Comparison of ENCODE assay signal across 8 cellular contexts in genomic region chr17:47941246-47941997, GRCh38. TPM values are rescaled to one million over a fixed set of nuclear protein-coding genes. Genes with fewer than 3 reads are reported as not detected.
DNase-seq lines count a peak whose midpoint lies in the region; ATAC-seq and TF ChIP-seq lines count a peak whose summit lies in the region.

Gene PNPO (plus strand): TSS chr17:47941571. CDS start chr17:47941676, 105 bp downstream.

- peak in 1 of 3 donors; percentile 43 for TF ChIP-seq POLR2A in spleen (IDR thresholded peaks at IDR 0.05)

- CTCF ChIA-PET in activated B cell treated with CpG ODN at 0.5 μM for 24 hours (lab: Charles Lee), result interaction anchor here (1.0 to 4.9 kb wide), 3 partner anchors 9 to 38 kb away, joined by 3 to 26 read pairs (median 10); partner anchors contain the start of gene CDK5RAP3

- peak within 1 kb of the TSS; percentile 69 to 97 (median 84) for H3K4me3 ChIP-seq in spleen

- POLR2A ChIA-PET in activated B cell treated with CpG ODN at 0.5 μM for 24 hours (lab: Charles Lee), result interaction anchor here (0.6 to 2.8 kb wide), 14 partner anchors 8 to 1011 kb away, joined by 3 to 32 read pairs (median 4); partner anchors contain the start of genes CDK5RAP3, LRRC46, MRPL10 and SCRN2

- peaks cover 0 to 33% (median 9%) of the 10 kb centered on the region in 6 donors for H3K36me3 ChIP-seq in spleen

- peak; percentile 99 for DNase-seq in AG08395 (ENCODE audit: low spot score)
- peak; percentile 100 for DNase-seq in NCI-H226
- peak; percentile 74 for DNase-seq in activated B cell treated with CpG ODN at 0.5 μM for 24 hours
- DNase-seq in caudate nucleus (lab: John Stamatoyannopoulos, UW), result peak; percentile 29 to 99 (median 95)
- peak; percentile 99 for DNase-seq in inferior parietal cortex (ENCODE audit: extremely low spot score)
- peak; percentile 97 for DNase-seq in spleen

- intact Hi-C loops in activated B cell treated with CpG ODN at 0.5 μM for 24 hours (cut with micrococcal nuclease) (loop anchor here (1.0 to 2.0 kb wide), 4 partner anchors 29 to 107 kb away; partner anchors contain the start of genes NFE2L1, SCRN2 and SP2), spleen (cut with DNase I; ENCODE audit: low total_unique reads) (loop anchor here (2.0 kb wide), 1 partner anchor 45 kb away; the partner anchor contains the start of gene SP2)

- H3K27ac ChIP-seq in caudate nucleus (ENCODE audit: low read depth, low read length) (peak within 1 kb of the TSS; percentile 40), spleen (peak within 1 kb of the TSS; percentile 49 to 92 (median 84))

- H3K27me3 Mint-ChIP-seq in activated B cell treated with CpG ODN at 0.5 μM for 24 hours, result no peaks in the 10 kb centered on the region

- H3K9me3 Mint-ChIP-seq in activated B cell treated with CpG ODN at 0.5 μM for 24 hours, result peaks cover 2% of the 10 kb centered on the region

- H3K27me3 ChIP-seq in spleen (replicated peaks in 1 of 7), result no peaks in the 10 kb centered on the region

- H3K4me3 Mint-ChIP-seq in activated B cell treated with CpG ODN at 0.5 μM for 24 hours, result peak within 1 kb of the TSS; percentile 91

- WGBS in spleen, 5 donors, result 0 to 4% (median 1%) methylated on average over 26 to 46 of the region's 46 CpGs

- peaks cover 22% of the 10 kb centered on the region for H3K36me3 Mint-ChIP-seq in activated B cell treated with CpG ODN at 0.5 μM for 24 hours (ENCODE audit: low read depth)

- H3K9me3 ChIP-seq in spleen, result no peaks in the 10 kb centered on the region

- peak; percentile 95 for ATAC-seq in GM18909 (IDR thresholded peaks at IDR 0.05; ENCODE audit: poor library complexity, unreplicated experiment)
- peak; percentile 95 for ATAC-seq in HG03175 (IDR thresholded peaks at IDR 0.05; ENCODE audit: unreplicated experiment)
- ATAC-seq in activated B cell treated with CpG ODN at 0.5 μM for 24 hours (ENCODE audit: low read depth), result peak; percentile 99

- peak within 1 kb of the TSS; percentile 91 for H3K27ac Mint-ChIP-seq in activated B cell treated with CpG ODN at 0.5 μM for 24 hours

- peaks cover 41% of the 10 kb centered on the region for H3K4me1 Mint-ChIP-seq in activated B cell treated with CpG ODN at 0.5 μM for 24 hours

- H3K4me1 ChIP-seq in spleen, result peaks cover 10 to 64% (median 39%) of the 10 kb centered on the region in 6 donors

- TF ChIP-seq CTCF in activated B cell treated with CpG ODN at 0.5 μM for 24 hours (IDR thresholded peaks at IDR 0.05) (no peak), spleen (IDR thresholded peaks at IDR 0.05 in 8 of 11, conservative IDR thresholded peaks at IDR 0.05 in 3 of 11) (peak in 2 of 11 experiments; percentile 24 to 38)

RNA-seq across cellular contexts. Expression of gene PNPO, which starts in this region (rescaled TPM):
- 25.1 and 26.5 TPM in 2 replicates for total RNA-seq in activated B cell treated with CpG ODN at 0.5 μM for 24 hours
- 10 to 100 TPM; 23.6 to 28.9 (median 28.1) TPM for total RNA-seq in spleen
- polyA plus RNA-seq in spleen, result 10 to 100 TPM in 1 of 3 donors, 1 to 10 TPM in 2; 6.1 to 13.0 (median 8.5) TPM

Comparison
In these comparisons a context has a peak if more than half of its experiments do, and no peak if none do; other contexts are left out.
1. Peak in every context shown above with its lines: DNase-seq, ATAC-seq, H3K4me3 ChIP-seq and H3K27ac ChIP-seq.